In genomic region chr6:157322792-157323113, GRCh38 we compare ENCODE assay signal across 9 cellular contexts. TPM values are rescaled to one million over a fixed set of nuclear protein-coding genes. Genes with fewer than 3 reads are reported as not detected.
A peak's percentile ranks its signal among the peaks of the same experiment; 100 is the strongest.
DNase-seq lines count a peak whose midpoint lies in the region; ATAC-seq, FAIRE-seq and TF ChIP-seq lines count a peak whose summit lies in the region.
"Had no signal": no experiment of that assay in that cellular context is flagged by ENCODE, and none has a peak within 500 bp of the region (broad histone marks: within the 10 kb centered on the region; RNA-seq: fewer than 3 reads in every experiment).

No MANE protein-coding gene starts in this region.

- no peaks in the 10 kb centered on the region for H3K9me1 ChIP-seq in endothelial cell of umbilical vein (replicated peaks; ENCODE audit: control insufficient read depth, extremely low read depth, insufficient read depth, low read length)

- peaks cover 27% of the 10 kb centered on the region for H3K27me3 Mint-ChIP-seq in CD4-positive, CD25-positive, alpha-beta regulatory T cell

- no peak for TF ChIP-seq CTCF in OCI-LY7 (conservative IDR thresholded peaks at IDR 0.05; ENCODE audit: low read length)
- no peak for TF ChIP-seq CTCF in endothelial cell of umbilical vein (IDR thresholded peaks at IDR 0.05; ENCODE audit: extremely low read depth in 1 of 2, insufficient read depth in 1 of 2, low read depth in 1 of 2, low read length in 2 of 2)
- TF ChIP-seq CTCF in neutrophil (IDR thresholded peaks at IDR 0.05): no peak

- H3K4me3 ChIP-seq in CD4-positive, CD25-positive, alpha-beta regulatory T cell (ENCODE audit: low read depth, low read length): peak overlapping the region; percentile 93
- peak overlapping the region; percentile 77 for H3K4me3 ChIP-seq in OCI-LY7 (ENCODE audit: low read depth, low read length, poor library complexity, severe bottlenecking)
- peak overlapping the region; percentile 70 to 89 (median 72) for H3K4me3 ChIP-seq in endothelial cell of umbilical vein (replicated peaks in 1 of 3; ENCODE audit: insufficient read depth in 1 of 3, low read depth in 1 of 3, low read length in 3 of 3)
- peak overlapping the region; percentile 71 to 77 for H3K4me3 ChIP-seq in neutrophil (ENCODE audit: low read depth in 1 of 2, low read length in 1 of 2)

- H3K4me2 ChIP-seq in OCI-LY7 (ENCODE audit: low read length) (peak overlapping the region; percentile 88), endothelial cell of umbilical vein (ENCODE audit: insufficient read depth, low read length) (peak overlapping the region; percentile 66)

- H3K4me1 Mint-ChIP-seq in CD4-positive, CD25-positive, alpha-beta regulatory T cell: peaks cover 12 to 30% (median 14%) of the 10 kb centered on the region in 4 donors

- H3K4me3 Mint-ChIP-seq in CD4-positive, CD25-positive, alpha-beta regulatory T cell: peak overlapping the region; percentile 95 to 98 (median 97)

- no peak for ATAC-seq in CD4-positive, CD25-positive, alpha-beta regulatory T cell (ENCODE audit: low read depth in 2 of 2)
- no peak for ATAC-seq in GM21723 (IDR thresholded peaks at IDR 0.05; ENCODE audit: unreplicated experiment)

- H4K20me1 ChIP-seq in OCI-LY7 (ENCODE audit: insufficient read depth, low read length) (no peaks in the 10 kb centered on the region), endothelial cell of umbilical vein (replicated peaks; ENCODE audit: control insufficient read depth, extremely low read depth, insufficient read depth, low read length) (no peaks in the 10 kb centered on the region)

- no peak for FAIRE-seq in endothelial cell of umbilical vein (lab: Jason Lieb, UNC)

- BruUV-seq in OCI-LY7 (replicated peaks; lab: Mats Ljungman, UMichigan) (no TSS peak), endothelial cell of umbilical vein (replicated peaks; lab: Mats Ljungman, UMichigan) (no TSS peak)

- TF ChIP-seq POLR2A in endothelial cell of umbilical vein (IDR thresholded peaks at IDR 0.05; ENCODE audit: low read depth, low read length): no peak

- H3K9me3 Mint-ChIP-seq in CD4-positive, CD25-positive, alpha-beta regulatory T cell: no peaks in the 10 kb centered on the region

- peaks cover 10% of the 10 kb centered on the region for H3K36me3 ChIP-seq in CD4-positive, CD25-positive, alpha-beta regulatory T cell (ENCODE audit: control insufficient read depth, insufficient read depth, low read length)
- H3K36me3 ChIP-seq in OCI-LY7 (ENCODE audit: insufficient read depth, low read length): peaks cover 19% of the 10 kb centered on the region; the same call in 1 of the 2 replicates
- peaks cover 0 to 3% of the 10 kb centered on the region in 2 experiments for H3K36me3 ChIP-seq in endothelial cell of umbilical vein (ENCODE audit: control insufficient read depth in 2 of 2, extremely low read depth in 1 of 2, insufficient read depth in 2 of 2, low read length in 2 of 2)
- no peaks in the 10 kb centered on the region for H3K36me3 ChIP-seq in neutrophil

- no peaks in the 10 kb centered on the region for H3K9me2 ChIP-seq in OCI-LY7 (ENCODE audit: insufficient read depth, low read length)

- intact Hi-C loops in OCI-LY7 (cut with micrococcal nuclease; ENCODE audit: unreplicated experiment) (loop anchor here (1.0 to 10.0 kb wide), 5 partner anchors 46 to 442 kb away; no protein-coding TSS in a partner anchor), endothelial cell of umbilical vein (cut with micrococcal nuclease) (loop anchor here (1.0 to 10.0 kb wide), 6 partner anchors 58 to 812 kb away; no protein-coding TSS in a partner anchor)

- peaks cover 9% of the 10 kb centered on the region for H3K36me3 Mint-ChIP-seq in CD4-positive, CD25-positive, alpha-beta regulatory T cell

- H3K9ac ChIP-seq in endothelial cell of umbilical vein (replicated peaks; ENCODE audit: extremely low read depth, insufficient read depth, low read length): peak overlapping the region; percentile 88

- H3K9me3 ChIP-seq in CD4-positive, CD25-positive, alpha-beta regulatory T cell (ENCODE audit: control insufficient read depth in 2 of 2, low read length in 2 of 2): no peaks in the 10 kb centered on the region
- H3K9me3 ChIP-seq in OCI-LY7 (ENCODE audit: low read length) (no peaks in the 10 kb centered on the region), endothelial cell of umbilical vein (replicated peaks; ENCODE audit: control insufficient read depth, insufficient read depth, low read length) (no peaks in the 10 kb centered on the region), neutrophil (no peaks in the 10 kb centered on the region)

- dilution Hi-C loops in endothelial cell of umbilical vein (cut with MboI; ENCODE audit: extremely low pct_ligation_motif_present, low sequenced_read_pairs): no loop called here

- H2AFZ ChIP-seq in OCI-LY7 (ENCODE audit: low read length) (peak overlapping the region; percentile 97), endothelial cell of umbilical vein (ENCODE audit: low read depth, low read length) (peak overlapping the region; percentile 68)

- CTCF ChIA-PET in OCI-LY7 (lab: Charles Lee; ENCODE audit: unreplicated experiment) (interaction anchor here (0.6 to 1.8 kb wide), 2 partner anchors 8 to 36 kb away, joined by 3 to 8 read pairs; no protein-coding TSS in a partner anchor), endothelial cell of umbilical vein (lab: Charles Lee) (interaction anchor here (1.0 to 5.3 kb wide), 5 partner anchors 8 to 347 kb away, joined by 3 to 62 read pairs (median 10); no protein-coding TSS in a partner anchor)

- H3K79me2 ChIP-seq in OCI-LY7 (ENCODE audit: insufficient read depth, low read depth, low read length): peaks cover 9% of the 10 kb centered on the region
- H3K79me2 ChIP-seq in endothelial cell of umbilical vein (ENCODE audit: control insufficient read depth, insufficient read depth, low read length): peaks cover 8% of the 10 kb centered on the region

- H3K4me1 ChIP-seq in CD4-positive, CD25-positive, alpha-beta regulatory T cell (ENCODE audit: control insufficient read depth, insufficient read depth, low read length, poor library complexity, severe bottlenecking): peaks cover 16% of the 10 kb centered on the region
- H3K4me1 ChIP-seq in OCI-LY7 (ENCODE audit: insufficient read depth, low read length, poor library complexity, severe bottlenecking) (peaks cover 14% of the 10 kb centered on the region), endothelial cell of umbilical vein (ENCODE audit: control insufficient read depth, extremely low read depth, insufficient read depth, low read length) (peaks cover 26% of the 10 kb centered on the region), neutrophil (ENCODE audit: control insufficient read depth in 1 of 2, insufficient read depth in 1 of 2, low read depth in 1 of 2, low read length in 1 of 2) (peaks cover 7 to 14% of the 10 kb centered on the region in 2 experiments)

- H3K27ac ChIP-seq in CD4-positive, CD25-positive, alpha-beta regulatory T cell (ENCODE audit: insufficient read depth, low read length, poor library complexity, severe bottlenecking): peak overlapping the region; percentile 69
- H3K27ac ChIP-seq in OCI-LY7 (ENCODE audit: low read depth, low read length, poor library complexity, severe bottlenecking): no peak overlapping the region
- peak overlapping the region; percentile 94 for H3K27ac ChIP-seq in endothelial cell of umbilical vein (ENCODE audit: insufficient read depth, low read depth, low read length)
- H3K27ac ChIP-seq in neutrophil: peak overlapping the region; percentile 80

- DNase-seq in CD4-positive, CD25-positive, alpha-beta regulatory T cell: no peak
- no peak for DNase-seq in OCI-LY7 (ENCODE audit: low spot score)
- no peak for DNase-seq in endothelial cell of umbilical vein (ENCODE audit: low read depth, low spot score)
- no peak for DNase-seq in SW480 (ENCODE audit: low spot score)
- DNase-seq in HCEC 1CT: no peak
- DNase-seq in MV-4-11 (lab: John Stamatoyannopoulos, UW): no peak
- DNase-seq: NCI-H69 had no signal

- POLR2A ChIA-PET in OCI-LY7 (lab: Charles Lee): interaction anchor here (0.8 to 3.0 kb wide), 4 partner anchors 49 to 248 kb away, joined by 3 to 11 read pairs (median 6); no protein-coding TSS in a partner anchor
- POLR2A ChIA-PET in endothelial cell of umbilical vein (lab: Charles Lee): interaction anchor here (0.7 to 1.3 kb wide), 3 partner anchors 8 to 314 kb away, joined by 3 to 4 read pairs (median 4); no protein-coding TSS in a partner anchor

- H3K27me3 ChIP-seq in CD4-positive, CD25-positive, alpha-beta regulatory T cell (ENCODE audit: control insufficient read depth, insufficient read depth, low read length): peaks cover 8% of the 10 kb centered on the region
- H3K27me3 ChIP-seq in endothelial cell of umbilical vein (ENCODE audit: control insufficient read depth in 2 of 2, insufficient read depth in 2 of 2, low read length in 2 of 2) (no peaks in the 10 kb centered on the region), neutrophil (peaks cover 26% of the 10 kb centered on the region)

- peak overlapping the region; percentile 77 to 94 (median 88) for H3K27ac Mint-ChIP-seq in CD4-positive, CD25-positive, alpha-beta regulatory T cell

RNA-seq across cellular contexts. Expression of gene TMEM242, which starts 0.6 kb away (rescaled TPM):
- 10.1 TPM for total RNA-seq in CD4-positive, CD25-positive, alpha-beta regulatory T cell
- polyA plus RNA-seq in CD4-positive, CD25-positive, alpha-beta regulatory T cell: 10 to 100 TPM in 3 of 4 donors, 1 to 10 TPM in 1; 8.7 to 14.2 (median 10.4) TPM
- total RNA-seq in OCI-LY7 (2014; rRNA removed; shearing (Covaris generic)): 4.5 and 8.2 TPM in 2 replicates
- total RNA-seq in OCI-LY7 (2022): 9.2 and 10.4 TPM in 2 replicates
- total RNA-seq in endothelial cell of umbilical vein: 15.3 and 15.5 TPM in 2 replicates
- polyA plus RNA-seq in endothelial cell of umbilical vein: 3.4 and 5.3 TPM in 2 replicates
- polyA plus RNA-seq in endothelial cell of umbilical vein (2011; cell fraction: cytosol; rRNA removed): 7.4 TPM in 2 replicates
- polyA plus RNA-seq in endothelial cell of umbilical vein (2011; cell fraction: nucleus; rRNA removed): 5.9 and 8.9 TPM in 2 replicates
- 8.0 and 10.3 TPM in 2 replicates for polyA plus RNA-seq in endothelial cell of umbilical vein (2012)
- 5.8 and 6.6 TPM in 2 replicates for polyA minus RNA-seq in endothelial cell of umbilical vein
- 1.5 TPM for polyA minus RNA-seq in endothelial cell of umbilical vein (2011; cell fraction: cytosol; rRNA and poly(A)+ RNA removed)
- polyA minus RNA-seq in endothelial cell of umbilical vein (2011; cell fraction: nucleus; rRNA and poly(A)+ RNA removed): 6.4 and 11.2 TPM in 2 replicates

RNA-seq across cellular contexts. Expression of gene ZDHHC14, which starts 58.2 kb away (rescaled TPM):
- 4.2 TPM for total RNA-seq in CD4-positive, CD25-positive, alpha-beta regulatory T cell
- polyA plus RNA-seq in CD4-positive, CD25-positive, alpha-beta regulatory T cell: 1 to 10 TPM in 2 of 4 donors, under 1 TPM in 2; 0.29 to 1.5 (median 0.81) TPM
- 0.41 and 0.69 TPM in 2 replicates for total RNA-seq in OCI-LY7 (2014; rRNA removed; shearing (Covaris generic))
- total RNA-seq in OCI-LY7 (2022): 3.0 and 3.2 TPM in 2 replicates
- 23.0 and 23.6 TPM in 2 replicates for total RNA-seq in endothelial cell of umbilical vein
- polyA plus RNA-seq in endothelial cell of umbilical vein: 25.6 and 31.8 TPM in 2 replicates
- polyA plus RNA-seq in endothelial cell of umbilical vein (2011; cell fraction: cytosol; rRNA removed): 9.7 and 13.7 TPM in 2 replicates
- polyA plus RNA-seq in endothelial cell of umbilical vein (2011; cell fraction: nucleus; rRNA removed): 19.8 and 21.3 TPM in 2 replicates
- polyA plus RNA-seq in endothelial cell of umbilical vein (2012): 14.4 and 16.6 TPM in 2 replicates
- 18.6 and 24.5 TPM in 2 replicates for polyA minus RNA-seq in endothelial cell of umbilical vein
- polyA minus RNA-seq in endothelial cell of umbilical vein (2011; cell fraction: cytosol; rRNA and poly(A)+ RNA removed): 3.3 TPM
- 22.9 and 24.9 TPM in 2 replicates for polyA minus RNA-seq in endothelial cell of umbilical vein (2011; cell fraction: nucleus; rRNA and poly(A)+ RNA removed)
